In the genomic region with DNA sequence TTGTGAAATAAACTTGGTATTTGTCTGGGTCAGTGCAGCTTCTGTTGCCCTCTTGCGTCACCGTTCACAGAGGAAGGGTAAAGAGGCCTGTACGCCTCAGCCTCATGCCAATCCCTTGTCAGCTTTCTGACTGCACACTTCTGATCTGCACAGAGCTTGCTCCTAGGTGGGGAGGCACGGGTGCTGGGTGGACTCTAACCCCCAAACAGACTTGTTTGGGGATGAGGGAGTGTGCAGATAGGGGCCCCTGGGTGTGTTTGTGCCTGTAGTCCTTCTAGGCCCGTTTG, we compare ENCODE assay signal across 8 cellular contexts. TPM values are rescaled to one million over a fixed set of nuclear protein-coding genes. Genes with fewer than 3 reads are reported as not detected.
A peak's percentile ranks its signal among the peaks of the same experiment; 100 is the strongest.
DNase-seq lines count a peak whose midpoint lies in the region; ATAC-seq and TF ChIP-seq lines count a peak whose summit lies in the region.

No MANE protein-coding gene starts in this region.

- H2AK5ac ChIP-seq in H9 (ENCODE audit: insufficient read length, low read length) = no peak overlapping the region

- H3K4me2 ChIP-seq in H9 (ENCODE audit: insufficient read depth, insufficient read length, low read length) = peak overlapping the region; percentile 62

- no peak overlapping the region for H3K23ac ChIP-seq in H9 (ENCODE audit: insufficient read length, low read depth, low read length)

- H2BK120ac ChIP-seq in H9 (ENCODE audit: low read depth, low read length, poor library complexity, severe bottlenecking) = no peak overlapping the region

- no CpG with 5 or more reads among the region's 5 CpGs for WGBS in H9 (ENCODE audit: extremely low coverage, insufficient read length, low lambda C conversion rate)
- WGBS in right lobe of liver (ENCODE audit: insufficient coverage, low coverage, low lambda C conversion rate, missing lambda C conversion rate) = 6% methylated on average over 2 of the region's 5 CpGs
- WGBS in testis, 2 donors = 63 to 86% methylated on average over 2 to 5 of the region's 5 CpGs

- H3K56ac ChIP-seq in H9 (ENCODE audit: insufficient read length, low read depth, low read length) = no peak overlapping the region

- H2AFZ ChIP-seq in H9 (ENCODE audit: low read length) = no peak overlapping the region

- intact Hi-C loops in activated T-helper 2 cell treated with anti-CD3 and anti-CD28 coated beads, Interferon-gamma antibody, Interleukin-2, Interleukin-4, amounts not matched to agents 10 μg/mL and 5 μg/mL and 100 μg/mL, durations not matched to agents 14 hours and 24 hours and 36 hours (cut with micrococcal nuclease) = no loop called here
- intact Hi-C loops in right lobe of liver (cut with DNase I) = no loop called here
- intact Hi-C loops in testis (cut with DNase I; ENCODE audit: low total_unique reads) = no loop called here

- peaks cover 36 to 41% of the 10 kb centered on the region in 2 experiments for H3K4me1 Mint-ChIP-seq in H9
- peaks cover 47% of the 10 kb centered on the region for H3K4me1 Mint-ChIP-seq in activated T-helper 2 cell treated with anti-CD3 and anti-CD28 coated beads, Interferon-gamma antibody, Interleukin-2, Interleukin-4, amounts not matched to agents 10 μg/mL and 5 μg/mL and 100 μg/mL, durations not matched to agents 14 hours and 24 hours and 36 hours (ENCODE audit: low read depth)

- peak overlapping the region in 2 of 3 donors; percentile 39 to 70 for H3K4me3 ChIP-seq in right lobe of liver
- no peak overlapping the region for H3K4me3 ChIP-seq in testis
- H3K4me3 ChIP-seq in right atrium auricular region = no peak overlapping the region

- no peak overlapping the region for H3K9ac ChIP-seq in H9 (ENCODE audit: extremely low read depth, insufficient read length, low read length)

- in situ Hi-C loops in G401 (cut with HindIII; ENCODE audit: low sequenced_read_pairs) = loop anchor here (10.0 kb wide), 1 partner anchor 67 kb away; no protein-coding TSS in a partner anchor

- TF ChIP-seq POLR2A in right lobe of liver (IDR thresholded peaks at IDR 0.05) = no peak
- TF ChIP-seq POLR2A in testis (IDR thresholded peaks at IDR 0.05) = no peak

- no peak overlapping the region for H2BK20ac ChIP-seq in H9 (ENCODE audit: low read depth, low read length, poor library complexity, severe bottlenecking)

- no peak overlapping the region for H4K5ac ChIP-seq in H9 (ENCODE audit: insufficient read length, low read depth, low read length)

- H3K27ac Mint-ChIP-seq in H9 = peak overlapping the region in 2 of 3 experiments; percentile 94 to 96; a peak in 1 of 7 replicates
- H3K27ac Mint-ChIP-seq in activated T-helper 2 cell treated with anti-CD3 and anti-CD28 coated beads, Interferon-gamma antibody, Interleukin-2, Interleukin-4, amounts not matched to agents 10 μg/mL and 5 μg/mL and 100 μg/mL, durations not matched to agents 14 hours and 24 hours and 36 hours = no peak overlapping the region

- H3K27ac ChIP-seq in 22Rv1 (peak overlapping the region; percentile 94), H9 (ENCODE audit: insufficient read length, low read depth, low read length) (no peak overlapping the region), right lobe of liver (peak overlapping the region in 2 of 3 donors; percentile 36 to 56), testis (no peak overlapping the region), right atrium auricular region (no peak overlapping the region)

- H3K27me3 Mint-ChIP-seq in H9 (ENCODE audit: low read depth) = no peaks in the 10 kb centered on the region
- H3K27me3 Mint-ChIP-seq in activated T-helper 2 cell treated with anti-CD3 and anti-CD28 coated beads, Interferon-gamma antibody, Interleukin-2, Interleukin-4, amounts not matched to agents 10 μg/mL and 5 μg/mL and 100 μg/mL, durations not matched to agents 14 hours and 24 hours and 36 hours (ENCODE audit: low read depth) = no peaks in the 10 kb centered on the region

- no peak overlapping the region for H2BK15ac ChIP-seq in H9 (ENCODE audit: low read depth, low read length)

- no peak overlapping the region for H2BK12ac ChIP-seq in H9 (ENCODE audit: insufficient read length, low read depth, low read length)

- H3K36me3 Mint-ChIP-seq in H9 (ENCODE audit: insufficient read depth in 1 of 3, low read depth in 3 of 3) = peaks cover 18 to 44% (median 44%) of the 10 kb centered on the region in 3 experiments; a peak in 6 of 7 replicates
- peaks cover 50% of the 10 kb centered on the region for H3K36me3 Mint-ChIP-seq in activated T-helper 2 cell treated with anti-CD3 and anti-CD28 coated beads, Interferon-gamma antibody, Interleukin-2, Interleukin-4, amounts not matched to agents 10 μg/mL and 5 μg/mL and 100 μg/mL, durations not matched to agents 14 hours and 24 hours and 36 hours (ENCODE audit: low read depth)

- ATAC-seq in right lobe of liver (peak; percentile 23 to 52 (median 37)), HG02970 (IDR thresholded peaks at IDR 0.05; ENCODE audit: low FRiP score, unreplicated experiment) (no peak)

- no peak for DNase-seq in H9
- no peak for DNase-seq in activated T-helper 2 cell treated with anti-CD3 and anti-CD28 coated beads, Interferon-gamma antibody, Interleukin-2, Interleukin-4, amounts not matched to agents 10 μg/mL and 5 μg/mL and 100 μg/mL, durations not matched to agents 14 hours and 24 hours and 36 hours (ENCODE audit: low spot score)
- peak in 2 of 3 donors; percentile 76 to 78 for DNase-seq in right lobe of liver
- no peak for DNase-seq in testis
- DNase-seq in right atrium auricular region (ENCODE audit: low spot score) = no peak
- no peak for DNase-seq in G401 (ENCODE audit: low spot score)

- no peaks in the 10 kb centered on the region for H3K27me3 ChIP-seq in H9 (ENCODE audit: insufficient read depth, low read length)
- no peaks in the 10 kb centered on the region for H3K27me3 ChIP-seq in right lobe of liver
- H3K27me3 ChIP-seq in testis = no peaks in the 10 kb centered on the region
- H3K27me3 ChIP-seq in right atrium auricular region = no peaks in the 10 kb centered on the region

- H3K79me2 ChIP-seq in H9 (ENCODE audit: insufficient read depth, low read length) = peaks cover 3% of the 10 kb centered on the region; the same call in 1 of the 2 replicates

- peaks cover 6% of the 10 kb centered on the region for H3K79me1 ChIP-seq in H9 (ENCODE audit: insufficient read depth, low read depth, low read length, poor library complexity, severe bottlenecking)

- H3K23me2 ChIP-seq in H9 (ENCODE audit: insufficient read length, low read depth, low read length, poor library complexity, severe bottlenecking) = peaks cover 23% of the 10 kb centered on the region

- no peak overlapping the region for H4K8ac ChIP-seq in H9 (replicated peaks; ENCODE audit: insufficient read length, low read depth, low read length)

- no peaks in the 10 kb centered on the region for H4K20me1 ChIP-seq in H9 (ENCODE audit: control insufficient read depth, insufficient read depth, insufficient read length)

- H2BK5ac ChIP-seq in H9 (ENCODE audit: insufficient read length, low read length) = no peak overlapping the region

- H3K14ac ChIP-seq in H9 (ENCODE audit: insufficient read depth, low read length) = no peak overlapping the region

- peak overlapping the region; percentile 89 to 95 for H3K4me3 Mint-ChIP-seq in H9
- H3K4me3 Mint-ChIP-seq in activated T-helper 2 cell treated with anti-CD3 and anti-CD28 coated beads, Interferon-gamma antibody, Interleukin-2, Interleukin-4, amounts not matched to agents 10 μg/mL and 5 μg/mL and 100 μg/mL, durations not matched to agents 14 hours and 24 hours and 36 hours (ENCODE audit: low read depth) = peak overlapping the region; percentile 91

- no peak overlapping the region for H3T11ph ChIP-seq in H9 (ENCODE audit: low read length)

- no peak overlapping the region for H3K18ac ChIP-seq in H9 (ENCODE audit: insufficient read length, low read depth, low read length)

- no peaks in the 10 kb centered on the region; a peak in 1 of 5 replicates for H3K9me3 Mint-ChIP-seq in H9
- H3K9me3 Mint-ChIP-seq in activated T-helper 2 cell treated with anti-CD3 and anti-CD28 coated beads, Interferon-gamma antibody, Interleukin-2, Interleukin-4, amounts not matched to agents 10 μg/mL and 5 μg/mL and 100 μg/mL, durations not matched to agents 14 hours and 24 hours and 36 hours = no peaks in the 10 kb centered on the region

- H3K9me3 ChIP-seq in H9 (ENCODE audit: control insufficient read depth, low read depth, low read length) = no peaks in the 10 kb centered on the region
- H3K9me3 ChIP-seq in right lobe of liver = no peaks in the 10 kb centered on the region
- no peaks in the 10 kb centered on the region for H3K9me3 ChIP-seq in testis
- no peaks in the 10 kb centered on the region for H3K9me3 ChIP-seq in right atrium auricular region

- H3K36me3 ChIP-seq in right lobe of liver (peaks cover 0 to 14% (median 5%) of the 10 kb centered on the region in 4 donors), testis (ENCODE audit: low read depth, missing control alignments) (no peaks in the 10 kb centered on the region), right atrium auricular region (peaks cover 21% of the 10 kb centered on the region)

- no peak overlapping the region for H3K4ac ChIP-seq in H9 (ENCODE audit: low read depth, low read length)

- no peak for TF ChIP-seq CTCF in 22Rv1 (IDR thresholded peaks at IDR 0.05)
- TF ChIP-seq CTCF in H9 (conservative IDR thresholded peaks at IDR 0.05) = no peak
- TF ChIP-seq CTCF in right lobe of liver (IDR thresholded peaks at IDR 0.05) = no peak
- TF ChIP-seq CTCF in testis (IDR thresholded peaks at IDR 0.05) = no peak
- no peak for TF ChIP-seq CTCF in right atrium auricular region (IDR thresholded peaks at IDR 0.05)

- peaks cover 8% of the 10 kb centered on the region; the same call in 1 of the 2 replicates for H3K4me1 ChIP-seq in H9 (ENCODE audit: insufficient read depth, low read length)
- H3K4me1 ChIP-seq in right lobe of liver = peaks cover 0 to 39% (median 13%) of the 10 kb centered on the region in 4 donors
- H3K4me1 ChIP-seq in testis = peaks cover 32% of the 10 kb centered on the region
- H3K4me1 ChIP-seq in right atrium auricular region = peaks cover 3 to 51% of the 10 kb centered on the region in 2 donors

- H4K91ac ChIP-seq in H9 (ENCODE audit: insufficient read length, low read depth, low read length) = no peak overlapping the region

RNA-seq across cellular contexts. Expression of a gene that starts 0.8 kb away (rescaled TPM):
- total RNA-seq in H9 (2021) = 70.9 and 74.0 TPM in 2 replicates
- total RNA-seq in activated T-helper 2 cell treated with anti-CD3 and anti-CD28 coated beads, Interferon-gamma antibody, Interleukin-2, Interleukin-4, amounts not matched to agents 10 μg/mL and 5 μg/mL and 100 μg/mL, durations not matched to agents 14 hours and 24 hours and 36 hours = 53.9 and 57.7 TPM in 2 replicates
- total RNA-seq in right lobe of liver = 10 to 100 TPM; 13.4 to 49.5 (median 18.5) TPM
- total RNA-seq in testis = 10 to 100 TPM; 40.9 to 65.9 TPM
- polyA plus RNA-seq in testis (ENCODE audit: insufficient read depth, low read depth, low replicate concordance) = 47.7 TPM
- total RNA-seq in right atrium auricular region = 10 to 100 TPM; 33.0 to 48.5 TPM
- total RNA-seq in G401 (2014; rRNA removed; shearing (Covaris generic)) = 38.9 and 56.4 TPM in 2 replicates

RNA-seq across cellular contexts. Expression of a gene that starts 3.4 kb away (rescaled TPM):
- total RNA-seq in H9 (2021) = 127 and 131 TPM in 2 replicates
- total RNA-seq in activated T-helper 2 cell treated with anti-CD3 and anti-CD28 coated beads, Interferon-gamma antibody, Interleukin-2, Interleukin-4, amounts not matched to agents 10 μg/mL and 5 μg/mL and 100 μg/mL, durations not matched to agents 14 hours and 24 hours and 36 hours = 156 and 160 TPM in 2 replicates
- 100 to 1,000 TPM in 2 of 6 experiments, 10 to 100 TPM in 4; 64.4 to 142 (median 76.9) TPM for total RNA-seq in right lobe of liver
- 100 to 1,000 TPM; 173 to 222 TPM for total RNA-seq in testis
- polyA plus RNA-seq in testis (ENCODE audit: insufficient read depth, low read depth, low replicate concordance) = 102 TPM
- total RNA-seq in right atrium auricular region = 100 to 1,000 TPM; 108 to 154 TPM
- 133 and 183 TPM in 2 replicates for total RNA-seq in G401 (2014; rRNA removed; shearing (Covaris generic))

RNA-seq across cellular contexts. Expression of a gene that starts 8.4 kb away (rescaled TPM):
- total RNA-seq in H9 (2021) = 74.4 and 79.6 TPM in 2 replicates
- 48.2 and 49.5 TPM in 2 replicates for total RNA-seq in activated T-helper 2 cell treated with anti-CD3 and anti-CD28 coated beads, Interferon-gamma antibody, Interleukin-2, Interleukin-4, amounts not matched to agents 10 μg/mL and 5 μg/mL and 100 μg/mL, durations not matched to agents 14 hours and 24 hours and 36 hours
- 10 to 100 TPM in 5 of 6 experiments, 1 to 10 TPM in 1; 8.9 to 27.5 (median 12.0) TPM for total RNA-seq in right lobe of liver
- total RNA-seq in testis = 10 to 100 TPM; 39.4 to 44.7 TPM
- polyA plus RNA-seq in testis (ENCODE audit: insufficient read depth, low read depth, low replicate concordance) = 27.6 TPM
- total RNA-seq in right atrium auricular region = 10 to 100 TPM; 20.5 to 23.0 TPM
- total RNA-seq in G401 (2014; rRNA removed; shearing (Covaris generic)) = 43.0 and 47.6 TPM in 2 replicates

RNA-seq across cellular contexts. Expression of a gene that starts 13.2 kb away (rescaled TPM):
- total RNA-seq in H9 (2021) (11.8 and 12.4 TPM in 2 replicates), right lobe of liver (1 to 10 TPM; 2.2 to 8.4 (median 3.5) TPM), testis (10 to 100 TPM; 28.8 to 31.3 TPM), right atrium auricular region (1 to 10 TPM; 1.6 to 2.0 TPM)
- 2.1 and 2.3 TPM in 2 replicates for total RNA-seq in activated T-helper 2 cell treated with anti-CD3 and anti-CD28 coated beads, Interferon-gamma antibody, Interleukin-2, Interleukin-4, amounts not matched to agents 10 μg/mL and 5 μg/mL and 100 μg/mL, durations not matched to agents 14 hours and 24 hours and 36 hours
- 64.9 TPM for polyA plus RNA-seq in testis (ENCODE audit: insufficient read depth, low read depth, low replicate concordance)
- 2.2 and 8.1 TPM in 2 replicates for total RNA-seq in G401 (2014; rRNA removed; shearing (Covaris generic))

RNA-seq across cellular contexts. Expression of a gene that starts 31.5 kb away (rescaled TPM):
- total RNA-seq in H9 (2021) (22.0 and 24.5 TPM in 2 replicates), right lobe of liver (10 to 100 TPM; 12.4 to 18.9 (median 14.8) TPM), testis (10 to 100 TPM; 67.3 to 77.0 TPM), right atrium auricular region (10 to 100 TPM; 25.9 to 28.1 TPM)
- 26.4 and 26.8 TPM in 2 replicates for total RNA-seq in activated T-helper 2 cell treated with anti-CD3 and anti-CD28 coated beads, Interferon-gamma antibody, Interleukin-2, Interleukin-4, amounts not matched to agents 10 μg/mL and 5 μg/mL and 100 μg/mL, durations not matched to agents 14 hours and 24 hours and 36 hours
- 138 TPM for polyA plus RNA-seq in testis (ENCODE audit: insufficient read depth, low read depth, low replicate concordance)
- total RNA-seq in G401 (2014; rRNA removed; shearing (Covaris generic)) = 15.9 and 22.6 TPM in 2 replicates

Comparison
In these comparisons a context has a peak if more than half of its experiments do, and no peak if none do; other contexts are left out.
1. H3K27ac ChIP-seq: peak in 22Rv1 (single experiment) and right lobe of liver (2 of 3); none in H9 (single experiment), testis (0 of 2) and right atrium auricular region (0 of 2).
2. DNase-seq: peak in right lobe of liver (2 of 3); none in H9 (single experiment), activated T-helper 2 cell treated with anti-CD3 and anti-CD28 coated beads, Interferon-gamma antibody, Interleukin-2, Interleukin-4, amounts not matched to agents 10 μg/mL and 5 μg/mL and 100 μg/mL, durations not matched to agents 14 hours and 24 hours and 36 hours (single experiment), testis (single experiment), right atrium auricular region (single experiment) and G401 (single experiment).
3. H3K4me3 ChIP-seq: peak in right lobe of liver (2 of 3); none in testis (0 of 2) and right atrium auricular region (0 of 2).